Comparison of ENCODE assay signal across 8 cellular contexts in genomic region chr12:123532021-123532420, GRCh38. TPM values are rescaled to one million over a fixed set of nuclear protein-coding genes. Genes with fewer than 3 reads are reported as not detected.
A peak's percentile ranks its signal among the peaks of the same experiment; 100 is the strongest.
DNase-seq lines count a peak whose midpoint lies in the region; ATAC-seq and TF ChIP-seq lines count a peak whose summit lies in the region.

No MANE protein-coding gene starts in this region.

- no peaks in the 10 kb centered on the region for H3K36me3 ChIP-seq in thyroid gland

- peaks cover 12% of the 10 kb centered on the region for H3K4me1 Mint-ChIP-seq in activated T-helper 17 cell treated with anti-CD3 and anti-CD28 coated beads, Interleukin-2, amount 50 U/mL, for 72 hours

- H3K4me3 Mint-ChIP-seq in activated T-helper 17 cell treated with anti-CD3 and anti-CD28 coated beads, Interleukin-2, amount 50 U/mL, for 72 hours: peak overlapping the region; percentile 77

- no peaks in the 10 kb centered on the region for H3K27me3 ChIP-seq in thyroid gland

- H3K4me3 ChIP-seq in thyroid gland (replicated peaks in 1 of 3): peak overlapping the region in 1 of 3 donors; percentile 75

- TF ChIP-seq CTCF in thyroid gland (IDR thresholded peaks at IDR 0.05): no peak

- H3K27ac ChIP-seq in thyroid gland: peak overlapping the region; percentile 8 to 77 (median 63)

- intact Hi-C loops in thyroid gland (cut with DNase I): loop anchor here (10.0 kb wide), 1 partner anchor 57 kb away; no protein-coding TSS in a partner anchor

- peaks cover 24 to 39% of the 10 kb centered on the region in 2 donors for H3K4me1 ChIP-seq in thyroid gland

- ATAC-seq in HG02852 (IDR thresholded peaks at IDR 0.05; ENCODE audit: unreplicated experiment): peak; percentile 52
- ATAC-seq in activated T-helper 17 cell treated with anti-CD3 and anti-CD28 coated beads, Interleukin-2, amount 50 U/mL, for 72 hours (replicated peaks): no peak
- no peak for ATAC-seq in GM21737 (IDR thresholded peaks at IDR 0.05; ENCODE audit: unreplicated experiment)
- ATAC-seq in GM21423 (IDR thresholded peaks at IDR 0.05; ENCODE audit: unreplicated experiment): no peak

- WGBS in thyroid gland, 2 donors: 29% methylated on average over 1 of the region's 1 CpG; no CpG with 5 or more reads in 1 of the 2 donors

- H3K9me3 Mint-ChIP-seq in activated T-helper 17 cell treated with anti-CD3 and anti-CD28 coated beads, Interleukin-2, amount 50 U/mL, for 72 hours: no peaks in the 10 kb centered on the region

- peak in 8 of 14 donors; percentile 6 to 36 (median 10) for DNase-seq in C1 segment of cervical spinal cord (lab: John Stamatoyannopoulos, UW)
- DNase-seq in kidney tubule cell (ENCODE audit: low spot score): peak; percentile 9
- no peak for DNase-seq in thyroid gland
- no peak for DNase-seq in NCI-H2081 (lab: John Stamatoyannopoulos, UW)

- H3K9me3 ChIP-seq in thyroid gland: no peaks in the 10 kb centered on the region

- H3K36me3 Mint-ChIP-seq in activated T-helper 17 cell treated with anti-CD3 and anti-CD28 coated beads, Interleukin-2, amount 50 U/mL, for 72 hours (ENCODE audit: low read depth): no peaks in the 10 kb centered on the region

- H3K27ac Mint-ChIP-seq in activated T-helper 17 cell treated with anti-CD3 and anti-CD28 coated beads, Interleukin-2, amount 50 U/mL, for 72 hours: peak overlapping the region; percentile 74

- H3K27me3 Mint-ChIP-seq in activated T-helper 17 cell treated with anti-CD3 and anti-CD28 coated beads, Interleukin-2, amount 50 U/mL, for 72 hours: no peaks in the 10 kb centered on the region

- TF ChIP-seq POLR2A in thyroid gland (IDR thresholded peaks at IDR 0.05): no peak

RNA-seq across cellular contexts. Expression of gene RILPL1, which starts 1.5 kb away (rescaled TPM):
- total RNA-seq in activated T-helper 17 cell treated with anti-CD3 and anti-CD28 coated beads, Interleukin-2, amount 50 U/mL, for 72 hours: 1 to 10 TPM; 3.2 to 3.5 TPM
- total RNA-seq in thyroid gland: 10 to 100 TPM; 22.0 to 37.8 (median 31.6) TPM

RNA-seq across cellular contexts. Expression of gene TMED2, which starts 52.3 kb away (rescaled TPM):
- total RNA-seq in activated T-helper 17 cell treated with anti-CD3 and anti-CD28 coated beads, Interleukin-2, amount 50 U/mL, for 72 hours: 100 to 1,000 TPM; 107 to 177 TPM
- total RNA-seq in thyroid gland: 100 to 1,000 TPM; 213 to 244 (median 220) TPM

Comparison
In these comparisons a context has a peak if more than half of its experiments do, and no peak if none do; other contexts are left out.
1. DNase-seq: peak in C1 segment of cervical spinal cord (8 of 14) and kidney tubule cell (single experiment); none in thyroid gland (0 of 2) and NCI-H2081 (0 of 2).
2. RNA of gene RILPL1, which starts 1.5 kb away (total RNA-seq): 22.0 to 37.8 TPM in thyroid gland; 3.2 to 3.5 TPM in activated T-helper 17 cell treated with anti-CD3 and anti-CD28 coated beads, Interleukin-2, amount 50 U/mL, for 72 hours; every median in the first group is over 4 times any median in the second.